In genomic region chr1:101237229-101237837, GRCh38 we compare ENCODE assay signal across 9 cellular contexts. TPM values are rescaled to one million over a fixed set of nuclear protein-coding genes. Genes with fewer than 3 reads are reported as not detected.
DNase-seq lines count a peak whose midpoint lies in the region; TF ChIP-seq lines count a peak whose summit lies in the region.
"Had no signal": no experiment of that assay in that cellular context is flagged by ENCODE, and none has a peak within 500 bp of the region (broad histone marks: within the 10 kb centered on the region; RNA-seq: fewer than 3 reads in every experiment).

No MANE protein-coding gene starts in this region.

- intact Hi-C loops in spleen (cut with DNase I; ENCODE audit: low total_unique reads), result no loop called here

- H3K36me3 ChIP-seq in iPS-18a (ENCODE audit: control insufficient read depth, low read depth, low read length) (no peaks in the 10 kb centered on the region), spleen (peaks cover 0 to 36% (median 13%) of the 10 kb centered on the region in 6 donors)

- H3K9me3 ChIP-seq in iPS-18a (ENCODE audit: control insufficient read depth, low read depth, low read length) (no peaks in the 10 kb centered on the region), spleen (peaks cover 0 to under 1% (median 0%) of the 10 kb centered on the region in 8 donors)

- peak; percentile 12 for DNase-seq in NCI-H1092 treated with DMSO at 0.1 percent for 48 hours (lab: John Stamatoyannopoulos, UW)
- no peak for DNase-seq in NCI-H1092 (lab: John Stamatoyannopoulos, UW)
- peak; percentile 56 for DNase-seq in NAMALWA (ENCODE audit: low spot score)
- DNase-seq in spleen, result no peak
- DNase-seq in NCI-H1436 (lab: John Stamatoyannopoulos, UW), result no peak
- no peak for DNase-seq in mucosa of gallbladder (ENCODE audit: low spot score)

- H3K27me3 ChIP-seq in iPS-18a (ENCODE audit: control insufficient read depth, insufficient read depth, low read length) (peaks cover 40% of the 10 kb centered on the region), spleen (replicated peaks in 1 of 7) (peaks cover 0 to 34% (median 0%) of the 10 kb centered on the region in 7 donors)

- H3K4me3 ChIP-seq in iPS-18a (ENCODE audit: low read length) (peak overlapping the region; percentile 84), spleen (peak overlapping the region; percentile 54 to 90 (median 66))

- H3K27ac ChIP-seq in angular gyrus (ENCODE audit: low read depth, low read length), result peak overlapping the region; percentile 55
- no peak overlapping the region for H3K27ac ChIP-seq in iPS-18a (ENCODE audit: low read length)
- H3K27ac ChIP-seq in spleen, result peak overlapping the region; percentile 80 to 99 (median 94)
- H3K27ac ChIP-seq: C4-2B had no signal

- 1 to 2% (median 1%) methylated on average over 12 of the region's 12 CpGs for WGBS in spleen, 5 donors

- H3K4me1 ChIP-seq in iPS-18a (ENCODE audit: control insufficient read depth, low read depth, low read length), result peaks cover 15% of the 10 kb centered on the region
- H3K4me1 ChIP-seq in spleen, result peaks cover 6 to 93% (median 68%) of the 10 kb centered on the region in 6 donors

- no peak for TF ChIP-seq POLR2A in spleen (IDR thresholded peaks at IDR 0.05)

- H3K9ac ChIP-seq in iPS-18a (ENCODE audit: low read length), result peak overlapping the region; percentile 64

- TF ChIP-seq CTCF in spleen (IDR thresholded peaks at IDR 0.05 in 8 of 11, conservative IDR thresholded peaks at IDR 0.05 in 3 of 11), result no peak

RNA-seq across cellular contexts. Expression of gene S1PR1, which starts 0.5 kb away (rescaled TPM):
- total RNA-seq in spleen, result 100 to 1,000 TPM in 6 of 7 donors, 10 to 100 TPM in 1; 83.9 to 219 (median 158) TPM
- polyA plus RNA-seq in spleen, result 10 to 100 TPM; 42.5 to 53.9 (median 45.4) TPM
- total RNA-seq in mucosa of gallbladder, result 14.6 TPM

Comparison
In these comparisons a context has a peak if more than half of its experiments do, and no peak if none do; other contexts are left out.
1. DNase-seq: peak in NCI-H1092 treated with DMSO at 0.1 percent for 48 hours (single experiment) and NAMALWA (single experiment); none in NCI-H1092 (single experiment), spleen (single experiment), NCI-H1436 (single experiment) and mucosa of gallbladder (single experiment).